8 cellular contexts compared by ENCODE assay signal in the genomic region with DNA sequence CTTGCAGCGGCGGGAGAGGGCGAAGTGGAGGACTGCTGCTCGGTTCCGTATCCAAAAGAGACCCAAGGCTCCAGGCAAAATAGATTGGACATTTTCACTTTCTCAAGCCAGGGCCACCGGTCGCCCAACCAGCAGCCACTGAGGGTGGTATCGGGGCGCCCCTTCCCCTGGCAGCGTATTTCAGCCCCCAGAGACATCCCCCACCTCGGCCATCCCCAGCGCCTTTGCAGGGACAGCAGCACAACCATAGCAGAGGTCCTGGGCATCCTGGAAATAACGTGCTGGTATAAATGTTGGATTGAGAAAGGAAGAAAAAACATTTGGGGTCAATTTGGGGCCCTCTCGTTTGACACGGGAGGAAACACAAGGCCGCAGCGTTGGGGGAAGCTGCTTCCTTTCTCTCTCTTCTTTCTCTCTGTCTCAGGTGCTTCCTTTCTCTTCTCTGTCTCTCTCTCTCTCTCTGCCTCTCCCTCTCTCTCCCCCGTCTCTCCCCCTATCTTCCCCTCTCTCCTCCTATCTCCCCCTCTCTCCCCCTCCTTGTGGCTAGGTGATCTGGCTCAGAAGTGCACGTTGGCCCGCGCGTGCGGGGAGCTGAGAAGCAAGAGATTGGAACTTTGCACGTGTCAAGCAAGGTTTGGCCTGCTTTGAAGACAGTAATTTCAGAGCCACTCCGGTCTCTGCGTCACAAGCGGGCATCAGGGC. TPM values are rescaled to one million over a fixed set of nuclear protein-coding genes. Genes with fewer than 3 reads are reported as not detected.
DNase-seq lines count a peak whose midpoint lies in the region; ATAC-seq and TF ChIP-seq lines count a peak whose summit lies in the region.

No MANE protein-coding gene starts in this region.

- TF ChIP-seq POLR2A in breast epithelium (IDR thresholded peaks at IDR 0.05) (no peak), esophagus squamous epithelium (IDR thresholded peaks at IDR 0.05) (no peak)

- POLR2A ChIA-PET in MCF 10A (lab: Yijun Ruan, JAX), result interaction anchor here (0.7 to 1.9 kb wide), 6 partner anchors 8 to 134 kb away, joined by 3 to 9 read pairs (median 4); no protein-coding TSS in a partner anchor
- POLR2A ChIA-PET in activated CD8-positive, alpha-beta T cell treated with anti-CD3 and anti-CD28 coated beads, Interleukin-2, amount 10 ng/mL, durations not matched to agents 7 days and 5 days (lab: Charles Lee), result interaction anchor here (0.9 to 5.3 kb wide), 7 partner anchors 11 to 52 kb away, joined by 3 to 136 read pairs (median 4); no protein-coding TSS in a partner anchor

- H3K4me1 Mint-ChIP-seq in MCF 10A (ENCODE audit: insufficient read depth, unreplicated experiment), result peaks cover 8% of the 10 kb centered on the region
- peaks cover 34% of the 10 kb centered on the region for H3K4me1 Mint-ChIP-seq in activated CD8-positive, alpha-beta T cell treated with anti-CD3 and anti-CD28 coated beads, Interleukin-2, amount 10 ng/mL, durations not matched to agents 7 days and 5 days (ENCODE audit: low read depth)

- no peaks in the 10 kb centered on the region for H3K9me3 ChIP-seq in breast epithelium
- H3K9me3 ChIP-seq in esophagus squamous epithelium, result no peaks in the 10 kb centered on the region

- H3K4me3 Mint-ChIP-seq in MCF 10A (ENCODE audit: unreplicated experiment), result no peak overlapping the region
- no peak overlapping the region for H3K4me3 Mint-ChIP-seq in activated CD8-positive, alpha-beta T cell treated with anti-CD3 and anti-CD28 coated beads, Interleukin-2, amount 10 ng/mL, durations not matched to agents 7 days and 5 days

- DNase-seq in breast epithelium (ENCODE audit: low spot score in 2 of 2) (no peak), MCF 10A (ENCODE audit: unreplicated experiment) (no peak), esophagus squamous epithelium (lab: John Stamatoyannopoulos, UW) (no peak), sciatic nerve (ENCODE audit: low spot score) (no peak), GM19238 (ENCODE audit: insufficient read length, low spot score) (no peak)
- peak; percentile 75 for DNase-seq in activated CD8-positive, alpha-beta T cell treated with anti-CD3 and anti-CD28 coated beads, Interleukin-2, amount 10 ng/mL, durations not matched to agents 7 days and 5 days

- TF ChIP-seq CTCF in breast epithelium (IDR thresholded peaks at IDR 0.05), result no peak
- TF ChIP-seq CTCF in MCF 10A (IDR thresholded peaks at IDR 0.05; ENCODE audit: unreplicated experiment), result no peak
- no peak for TF ChIP-seq CTCF in esophagus squamous epithelium (IDR thresholded peaks at IDR 0.05)

- 35 to 51% methylated on average over 15 to 18 of the region's 27 CpGs for WGBS in esophagus squamous epithelium, 2 donors

- no peaks in the 10 kb centered on the region for H3K27me3 ChIP-seq in breast epithelium
- H3K27me3 ChIP-seq in esophagus squamous epithelium, result peaks cover 0 to 19% (median 0%) of the 10 kb centered on the region in 4 donors

- no peaks in the 10 kb centered on the region for H3K4me1 ChIP-seq in breast epithelium
- H3K4me1 ChIP-seq in esophagus squamous epithelium, result peaks cover 6 to 22% (median 15%) of the 10 kb centered on the region in 3 donors

- H3K4me3 ChIP-seq in breast epithelium, result peak overlapping the region; percentile 69 to 97 (median 74)
- peak overlapping the region; percentile 49 to 92 (median 66) for H3K4me3 ChIP-seq in esophagus squamous epithelium

- no peaks in the 10 kb centered on the region for H3K9me3 Mint-ChIP-seq in MCF 10A (ENCODE audit: unreplicated experiment)
- H3K9me3 Mint-ChIP-seq in activated CD8-positive, alpha-beta T cell treated with anti-CD3 and anti-CD28 coated beads, Interleukin-2, amount 10 ng/mL, durations not matched to agents 7 days and 5 days (ENCODE audit: insufficient read depth), result no peaks in the 10 kb centered on the region

- peak; percentile 27 for ATAC-seq in activated CD8-positive, alpha-beta T cell treated with anti-CD3 and anti-CD28 coated beads, Interleukin-2, amount 10 ng/mL, durations not matched to agents 7 days and 5 days
- ATAC-seq in sciatic nerve (peak; percentile 35), HG02973 (IDR thresholded peaks at IDR 0.05; ENCODE audit: unreplicated experiment) (no peak), GM18520 (IDR thresholded peaks at IDR 0.05; ENCODE audit: unreplicated experiment) (no peak)

- no TSS peak for BruUV-seq in MCF 10A (replicated peaks; lab: Mats Ljungman, UMichigan)

- no peaks in the 10 kb centered on the region for H3K36me3 ChIP-seq in breast epithelium
- H3K36me3 ChIP-seq in esophagus squamous epithelium, result no peaks in the 10 kb centered on the region

- CTCF ChIA-PET in MCF 10A (lab: Yijun Ruan, JAX), result interaction anchor here (1.2 kb wide), 1 partner anchor 14 kb away, joined by 4 read pairs; no protein-coding TSS in a partner anchor
- CTCF ChIA-PET in activated CD8-positive, alpha-beta T cell treated with anti-CD3 and anti-CD28 coated beads, Interleukin-2, amount 10 ng/mL, durations not matched to agents 7 days and 5 days (lab: Charles Lee), result interaction anchor here (1.5 to 4.5 kb wide), 3 partner anchors 9 to 49 kb away, joined by 3 to 42 read pairs (median 19); no protein-coding TSS in a partner anchor

- intact Hi-C loops in breast epithelium (cut with DNase I; ENCODE audit: low total_unique reads) (no loop called here), MCF 10A (cut with micrococcal nuclease) (loop anchor here (2.0 kb wide), 2 partner anchors 65 to 573 kb away; no protein-coding TSS in a partner anchor), esophagus squamous epithelium (cut with DNase I) (no loop called here), sciatic nerve (cut with DNase I) (no loop called here)

- H3K27ac ChIP-seq in breast epithelium (peak overlapping the region; percentile 60 to 81), esophagus squamous epithelium (peak overlapping the region; percentile 32 to 79 (median 64))

- no peak overlapping the region for H3K27ac Mint-ChIP-seq in MCF 10A (ENCODE audit: low read depth, unreplicated experiment)
- H3K27ac Mint-ChIP-seq in activated CD8-positive, alpha-beta T cell treated with anti-CD3 and anti-CD28 coated beads, Interleukin-2, amount 10 ng/mL, durations not matched to agents 7 days and 5 days, result no peak overlapping the region

- no peaks in the 10 kb centered on the region for H3K36me3 Mint-ChIP-seq in MCF 10A (ENCODE audit: insufficient read depth, unreplicated experiment)
- peaks cover 28% of the 10 kb centered on the region for H3K36me3 Mint-ChIP-seq in activated CD8-positive, alpha-beta T cell treated with anti-CD3 and anti-CD28 coated beads, Interleukin-2, amount 10 ng/mL, durations not matched to agents 7 days and 5 days (ENCODE audit: low read depth)

- H3K27me3 Mint-ChIP-seq in MCF 10A (ENCODE audit: insufficient read depth, unreplicated experiment), result no peaks in the 10 kb centered on the region
- H3K27me3 Mint-ChIP-seq in activated CD8-positive, alpha-beta T cell treated with anti-CD3 and anti-CD28 coated beads, Interleukin-2, amount 10 ng/mL, durations not matched to agents 7 days and 5 days (ENCODE audit: low read depth), result no peaks in the 10 kb centered on the region

RNA-seq across cellular contexts. Expression of a gene that starts 0.6 kb away (rescaled TPM):
- total RNA-seq in breast epithelium (10 to 100 TPM; 27.1 to 51.5 (median 37.7) TPM), MCF 10A (2022) (4.9 and 5.3 TPM in 2 replicates), esophagus squamous epithelium (1 to 10 TPM in 3 of 4 donors, under 1 TPM in 1; 0.68 to 6.1 (median 3.9) TPM), sciatic nerve (37.4 TPM)
- 10 to 100 TPM; 47.1 to 51.8 TPM for total RNA-seq in activated CD8-positive, alpha-beta T cell treated with anti-CD3 and anti-CD28 coated beads, Interleukin-2, amount 10 ng/mL, durations not matched to agents 7 days and 5 days

Comparison
In these comparisons a context has a peak if more than half of its experiments do, and no peak if none do; other contexts are left out.
1. ATAC-seq: peak in activated CD8-positive, alpha-beta T cell treated with anti-CD3 and anti-CD28 coated beads, Interleukin-2, amount 10 ng/mL, durations not matched to agents 7 days and 5 days (single experiment) and sciatic nerve (single experiment); none in HG02973 (single experiment) and GM18520 (single experiment).